Comparison of ENCODE assay signal across 7 cellular contexts in the genomic region with DNA sequence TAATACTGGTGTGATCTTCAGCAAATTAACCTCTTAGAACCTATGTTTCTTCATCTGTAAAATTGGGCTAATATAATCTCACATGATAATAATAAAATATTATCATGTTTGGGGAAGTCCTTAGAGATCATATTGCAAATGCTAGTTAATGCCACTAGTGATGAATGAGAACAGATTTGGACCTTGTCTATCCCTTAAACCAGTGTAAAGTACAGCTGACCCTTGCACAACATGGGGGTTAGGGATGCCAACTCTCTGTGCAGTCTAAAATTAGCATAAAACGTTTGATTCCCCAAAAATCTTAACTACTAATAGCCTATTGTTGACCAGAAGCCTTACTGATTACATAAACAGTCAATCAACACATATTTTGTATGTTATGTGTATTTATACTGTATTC.
"Had no signal": no experiment of that assay in that cellular context is flagged by ENCODE, and none has a peak within 500 bp of the region (broad histone marks: within the 10 kb centered on the region; RNA-seq: fewer than 3 reads in every experiment).

No MANE protein-coding gene starts in this region.

- DNase-seq: GDM1, GF-D8 had no signal

- H3K4me3 ChIP-seq: GM12878 had no signal

- FAIRE-seq: G401.6, GM12878, GM12892, GM18507, GM19239 had no signal

- ATAC-seq: GM12878 had no signal
